In genomic region chr18:63158676-63159291, GRCh38 we compare ENCODE assay signal across 10 cellular contexts.
DNase-seq lines count a peak whose midpoint lies in the region; ATAC-seq and TF ChIP-seq lines count a peak whose summit lies in the region.
"Had no signal": no experiment of that assay in that cellular context is flagged by ENCODE, and none has a peak within 500 bp of the region (broad histone marks: within the 10 kb centered on the region; RNA-seq: fewer than 3 reads in every experiment).

No MANE protein-coding gene starts in this region.

- H3K4me3 Mint-ChIP-seq in stimulated activated naive CD8-positive, alpha-beta T cell treated with anti-CD3 and anti-CD28 coated beads, Interleukin-15, amount 100 ng/mL, for 72 hours = peak overlapping the region; percentile 72 to 90
- no peak overlapping the region for H3K4me3 Mint-ChIP-seq in endothelial cell (ENCODE audit: unreplicated experiment)

- peak; percentile 19 for ATAC-seq in GM18907 (IDR thresholded peaks at IDR 0.05; ENCODE audit: unreplicated experiment)
- ATAC-seq in HG03575 (IDR thresholded peaks at IDR 0.05; ENCODE audit: extremely low read depth, insufficient number of reproducible peaks, low FRiP score, unreplicated experiment) = peak; percentile 20
- peak; percentile 13 to 25 for ATAC-seq in activated naive CD4-positive, alpha-beta T cell treated with anti-CD3 and anti-CD28 coated beads, Interleukin-2, amount 50 U/mL, for 72 hours
- ATAC-seq in stimulated activated naive CD8-positive, alpha-beta T cell treated with anti-CD3 and anti-CD28 coated beads, Interleukin-15, amount 100 ng/mL, for 72 hours = peak; percentile 25
- ATAC-seq: esophagus mucosa had no signal

- peak overlapping the region; percentile 98 to 100 for H3K27ac Mint-ChIP-seq in activated naive CD4-positive, alpha-beta T cell treated with anti-CD3 and anti-CD28 coated beads, Interleukin-2, amount 50 U/mL, for 72 hours
- peak overlapping the region; percentile 97 to 98 for H3K27ac Mint-ChIP-seq in stimulated activated naive CD8-positive, alpha-beta T cell treated with anti-CD3 and anti-CD28 coated beads, Interleukin-15, amount 100 ng/mL, for 72 hours
- H3K27ac Mint-ChIP-seq in endothelial cell (ENCODE audit: unreplicated experiment) = no peak overlapping the region

- TF ChIP-seq CTCF in endothelial cell (IDR thresholded peaks at IDR 0.05; ENCODE audit: unreplicated experiment) = no peak

- H3K27me3 Mint-ChIP-seq in stimulated activated naive CD8-positive, alpha-beta T cell treated with anti-CD3 and anti-CD28 coated beads, Interleukin-15, amount 100 ng/mL, for 72 hours = no peaks in the 10 kb centered on the region
- H3K27me3 Mint-ChIP-seq in endothelial cell (ENCODE audit: unreplicated experiment) = peaks cover 2% of the 10 kb centered on the region

- peaks cover 12 to 18% of the 10 kb centered on the region in 2 donors for H3K36me3 Mint-ChIP-seq in activated naive CD4-positive, alpha-beta T cell treated with anti-CD3 and anti-CD28 coated beads, Interleukin-2, amount 50 U/mL, for 72 hours
- H3K36me3 Mint-ChIP-seq in endothelial cell (ENCODE audit: low read depth, unreplicated experiment) = no peaks in the 10 kb centered on the region

- DNase-seq in activated naive CD4-positive, alpha-beta T cell treated with anti-CD3 and anti-CD28 coated beads, Interleukin-2, amount 50 U/mL, for 72 hours (ENCODE audit: low spot score in 2 of 2) = peak in 1 of 2 donors; percentile 50
- DNase-seq in stimulated activated naive CD8-positive, alpha-beta T cell treated with anti-CD3 and anti-CD28 coated beads, Interleukin-15, amount 100 ng/mL, for 72 hours = peak; percentile 46 to 65
- DNase-seq in COLO668 (lab: John Stamatoyannopoulos, UW; ENCODE audit: unreplicated experiment) = no peak
- DNase-seq in amniotic stem cell (lab: John Stamatoyannopoulos, UW) = no peak
- no peak for DNase-seq in endothelial cell (ENCODE audit: low spot score)
- no peak for DNase-seq in hypothalamus (lab: John Stamatoyannopoulos, UW)
- DNase-seq: NCI-H774 had no signal

- peaks cover 99% of the 10 kb centered on the region for H3K4me1 Mint-ChIP-seq in stimulated activated naive CD8-positive, alpha-beta T cell treated with anti-CD3 and anti-CD28 coated beads, Interleukin-15, amount 100 ng/mL, for 72 hours
- peaks cover 27% of the 10 kb centered on the region for H3K4me1 Mint-ChIP-seq in endothelial cell (ENCODE audit: unreplicated experiment)

- H3K9me3 Mint-ChIP-seq in activated naive CD4-positive, alpha-beta T cell treated with anti-CD3 and anti-CD28 coated beads, Interleukin-2, amount 50 U/mL, for 72 hours = peaks cover 0 to 18% of the 10 kb centered on the region in 2 donors
- peaks cover 0 to 4% of the 10 kb centered on the region in 2 donors for H3K9me3 Mint-ChIP-seq in stimulated activated naive CD8-positive, alpha-beta T cell treated with anti-CD3 and anti-CD28 coated beads, Interleukin-15, amount 100 ng/mL, for 72 hours
- no peaks in the 10 kb centered on the region for H3K9me3 Mint-ChIP-seq in endothelial cell (ENCODE audit: unreplicated experiment)

Comparison
In these comparisons a context has a peak if more than half of its experiments do, and no peak if none do; other contexts are left out.
1. DNase-seq: peak in stimulated activated naive CD8-positive, alpha-beta T cell treated with anti-CD3 and anti-CD28 coated beads, Interleukin-15, amount 100 ng/mL, for 72 hours (2 of 2); none in COLO668 (single experiment), amniotic stem cell (single experiment), endothelial cell (single experiment) and hypothalamus (0 of 51).
2. Peak in every context shown above with its lines, with median percentiles within 50 percentile points of each other: ATAC-seq.